2 cellular contexts compared by ENCODE assay signal in genomic region chr19:6626764-6627163, GRCh38.
TF ChIP-seq lines count a peak whose summit lies in the region.

No MANE protein-coding gene starts in this region.

TF ChIP-seq in A549, 52 proteins besides CTCF, POLR2A, EP300 and RAD21:
- peak; percentile 74 for TF ChIP-seq ZFP36 (IDR thresholded peaks at IDR 0.05; ENCODE audit: borderline replicate concordance, partially characterized antibody)
- TF ChIP-seq, protein P1, sequence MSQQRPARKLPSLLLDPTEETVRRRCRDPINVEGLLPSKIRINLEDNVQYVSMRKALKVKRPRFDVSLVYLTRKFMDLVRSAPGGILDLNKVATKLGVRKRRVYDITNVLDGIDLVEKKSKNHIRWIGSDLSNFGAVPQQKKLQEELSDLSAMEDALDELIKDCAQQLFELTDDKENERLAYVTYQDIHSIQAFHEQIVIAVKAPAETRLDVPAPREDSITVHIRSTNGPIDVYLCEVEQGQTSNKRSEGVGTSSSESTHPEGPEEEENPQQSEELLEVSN (IDR thresholded peaks at IDR 0.05; ENCODE audit: borderline replicate concordance, low read depth): no peak

TF ChIP-seq in K562, 482 proteins besides CTCF, POLR2A, EP300 and RAD21:
- peak; percentile 71 for TF ChIP-seq ZFP36 (IDR thresholded peaks at IDR 0.05; ENCODE audit: low read depth, low read length, partially characterized antibody)
- TF ChIP-seq KDM4B (IDR thresholded peaks at IDR 0.05; ENCODE audit: borderline replicate concordance in 2 of 2, low read depth in 1 of 2): no peak
- TF ChIP-seq MTA1 (IDR thresholded peaks at IDR 0.05; ENCODE audit: borderline replicate concordance): 0 out of 2 replicates have a peak, but pooled peaks have one; percentile 51
- no peak for TF ChIP-seq MTA2 (IDR thresholded peaks at IDR 0.05; ENCODE audit: low read depth)
- TF ChIP-seq FOXK2 (conservative IDR thresholded peaks at IDR 0.05 in 1 of 2, IDR thresholded peaks at IDR 0.05 in 1 of 2; ENCODE audit: low read depth in 2 of 2): no peak
- TF ChIP-seq, protein P2, sequence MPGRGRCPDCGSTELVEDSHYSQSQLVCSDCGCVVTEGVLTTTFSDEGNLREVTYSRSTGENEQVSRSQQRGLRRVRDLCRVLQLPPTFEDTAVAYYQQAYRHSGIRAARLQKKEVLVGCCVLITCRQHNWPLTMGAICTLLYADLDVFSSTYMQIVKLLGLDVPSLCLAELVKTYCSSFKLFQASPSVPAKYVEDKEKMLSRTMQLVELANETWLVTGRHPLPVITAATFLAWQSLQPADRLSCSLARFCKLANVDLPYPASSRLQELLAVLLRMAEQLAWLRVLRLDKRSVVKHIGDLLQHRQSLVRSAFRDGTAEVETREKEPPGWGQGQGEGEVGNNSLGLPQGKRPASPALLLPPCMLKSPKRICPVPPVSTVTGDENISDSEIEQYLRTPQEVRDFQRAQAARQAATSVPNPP (IDR thresholded peaks at IDR 0.05; ENCODE audit: borderline replicate concordance, insufficient read depth, insufficient read length): no peak
- TF ChIP-seq, protein P3, sequence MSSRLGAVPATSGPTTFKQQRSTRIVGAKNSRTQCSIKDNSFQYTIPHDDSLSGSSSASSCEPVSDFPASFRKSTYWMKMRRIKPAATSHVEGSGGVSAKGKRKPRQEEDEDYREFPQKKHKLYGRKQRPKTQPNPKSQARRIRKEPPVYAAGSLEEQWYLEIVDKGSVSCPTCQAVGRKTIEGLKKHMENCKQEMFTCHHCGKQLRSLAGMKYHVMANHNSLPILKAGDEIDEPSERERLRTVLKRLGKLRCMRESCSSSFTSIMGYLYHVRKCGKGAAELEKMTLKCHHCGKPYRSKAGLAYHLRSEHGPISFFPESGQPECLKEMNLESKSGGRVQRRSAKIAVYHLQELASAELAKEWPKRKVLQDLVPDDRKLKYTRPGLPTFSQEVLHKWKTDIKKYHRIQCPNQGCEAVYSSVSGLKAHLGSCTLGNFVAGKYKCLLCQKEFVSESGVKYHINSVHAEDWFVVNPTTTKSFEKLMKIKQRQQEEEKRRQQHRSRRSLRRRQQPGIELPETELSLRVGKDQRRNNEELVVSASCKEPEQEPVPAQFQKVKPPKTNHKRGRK (tag; IDR thresholded peaks at IDR 0.05): peak; percentile 86; the same call in 1 of the 2 replicates
- TF ChIP-seq FOXJ3 (CRISPR knock-in tag; IDR thresholded peaks at IDR 0.05): no peak
- 0 out of 4 replicates have a peak, but pooled peaks of 1 of the 2 experiments have one; percentile 11 for TF ChIP-seq TRIM24 (IDR thresholded peaks at IDR 0.05)
